Comparison of ENCODE assay signal across 8 cellular contexts in the genomic region with DNA sequence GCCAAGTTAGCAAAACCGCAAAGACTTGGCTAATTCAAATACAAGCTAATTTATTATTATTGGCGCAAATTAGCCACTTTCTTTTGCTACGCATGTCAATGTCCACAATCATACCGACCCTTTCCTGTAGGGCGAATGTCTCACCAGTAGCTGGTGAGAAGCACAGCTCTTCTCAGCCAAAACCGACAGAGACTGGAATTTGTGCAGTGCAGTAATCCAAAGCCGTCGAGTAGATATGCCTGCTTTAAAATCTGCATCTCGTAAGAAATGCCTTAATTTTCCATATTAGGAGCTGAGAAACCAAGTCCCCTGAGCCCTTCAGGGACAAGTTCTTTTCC. TPM values are rescaled to one million over a fixed set of nuclear protein-coding genes. Genes with fewer than 3 reads are reported as not detected.
A peak's percentile ranks its signal among the peaks of the same experiment; 100 is the strongest.
DNase-seq lines count a peak whose midpoint lies in the region; ATAC-seq, FAIRE-seq and TF ChIP-seq lines count a peak whose summit lies in the region.

No MANE protein-coding gene starts in this region.

- TF ChIP-seq POLR2A in HepG2 (IDR thresholded peaks at IDR 0.05; ENCODE audit: insufficient read depth in 1 of 2, low read depth in 2 of 2, low read length in 2 of 2) = no peak

- H3K27me3 ChIP-seq in bronchial epithelial cell (ENCODE audit: control insufficient read depth, insufficient read depth, low read length) (no peaks in the 10 kb centered on the region), HepG2 (ENCODE audit: control insufficient read depth in 1 of 2, insufficient read depth in 2 of 2, low read length in 2 of 2) (no peaks in the 10 kb centered on the region; a peak in 1 of 5 replicates), tibial artery (no peaks in the 10 kb centered on the region)

- DNase-seq in NCI-H2196 (lab: John Stamatoyannopoulos, UW; ENCODE audit: unreplicated experiment) = peak; percentile 32
- no peak for DNase-seq in NCI-H2196 treated with DMSO at 0.1 percent for 48 hours (lab: John Stamatoyannopoulos, UW; ENCODE audit: unreplicated experiment)
- DNase-seq in GOT3 (lab: John Stamatoyannopoulos, UW) = peak; percentile 51
- DNase-seq in NCI-H526 treated with DMSO at 0.1 percent for 48 hours (lab: John Stamatoyannopoulos, UW) = peak; percentile 88
- DNase-seq in bronchial epithelial cell (ENCODE audit: low read depth) = no peak
- DNase-seq in HepG2 (ENCODE audit: low spot score) = no peak
- DNase-seq in tibial artery = no peak
- no peak for DNase-seq in DMS79 treated with DMSO at 0.1 percent for 48 hours (lab: John Stamatoyannopoulos, UW)

- H3K4me1 ChIP-seq in HepG2 (ENCODE audit: insufficient read depth, low read length) (peaks cover 37% of the 10 kb centered on the region), tibial artery (peaks cover 0 to 39% (median 13%) of the 10 kb centered on the region in 4 donors)

- peak overlapping the region; percentile 55 for H2AFZ ChIP-seq in HepG2 (ENCODE audit: low read length)

- H3K4me3 ChIP-seq in bronchial epithelial cell (ENCODE audit: low read depth, low read length) (peak overlapping the region; percentile 91), HepG2 (replicated peaks in 1 of 3; ENCODE audit: insufficient read depth in 1 of 3, low read depth in 2 of 3, low read length in 3 of 3) (peak overlapping the region; percentile 57 to 73 (median 73)), tibial artery (peak overlapping the region; percentile 69 to 81)

- peak; percentile 64 for ATAC-seq in HepG2

- no peak for TF ChIP-seq CTCF in bronchial epithelial cell (IDR thresholded peaks at IDR 0.05; ENCODE audit: insufficient read depth, low read length, severe bottlenecking)
- no peak for TF ChIP-seq CTCF in HepG2 (CRISPR knock-in tag; IDR thresholded peaks at IDR 0.05)
- peak; percentile 13 to 38 for TF ChIP-seq CTCF in tibial artery (IDR thresholded peaks at IDR 0.05)

- H3K9me3 ChIP-seq in HepG2 (ENCODE audit: low read length) (no peaks in the 10 kb centered on the region), tibial artery (no peaks in the 10 kb centered on the region)

- intact Hi-C loops in HepG2 (cut with micrococcal nuclease; ENCODE audit: unreplicated experiment) (loop anchor here (5.0 kb wide), 1 partner anchor 543 kb away; no protein-coding TSS in a partner anchor), tibial artery (cut with DNase I; ENCODE audit: low total_unique reads) (no loop called here)

- BruUV-seq in HepG2 (replicated peaks; lab: Mats Ljungman, UMichigan) = no TSS peak

- peak overlapping the region; percentile 87 for H3K4me2 ChIP-seq in HepG2 (ENCODE audit: low read depth, low read length)

- H3K36me3 ChIP-seq in bronchial epithelial cell (ENCODE audit: control insufficient read depth, insufficient read depth, low read length) (no peaks in the 10 kb centered on the region), HepG2 (replicated peaks in 1 of 2; ENCODE audit: control insufficient read depth in 1 of 2, insufficient read depth in 2 of 2, low read length in 2 of 2) (no peaks in the 10 kb centered on the region), tibial artery (no peaks in the 10 kb centered on the region)

- peak overlapping the region; percentile 75 for H3K9ac ChIP-seq in HepG2 (ENCODE audit: insufficient read depth, low read depth, low read length)

- FAIRE-seq in bronchial epithelial cell (lab: Jason Lieb, UNC) (no peak), HepG2 (lab: Jason Lieb, UNC) (no peak)

- H3K79me2 ChIP-seq in HepG2 (ENCODE audit: insufficient read depth, low read length) = peaks cover 36% of the 10 kb centered on the region

- H3K27ac ChIP-seq in HepG2 (ENCODE audit: extremely low read length, insufficient read depth, low read length) = peak overlapping the region; percentile 89
- peak overlapping the region; percentile 89 to 96 for H3K27ac ChIP-seq in tibial artery

- CTCF ChIA-PET in HepG2 (lab: Yijun Ruan, JAX; ENCODE audit: low intra/inter-chr PET ratio, low total read pairs) = no interaction called here

- TF ChIP-seq RAD21 in HepG2 (CRISPR knock-in tag; IDR thresholded peaks at IDR 0.05) = no peak

- TF ChIP-seq EP300 in HepG2 (IDR thresholded peaks at IDR 0.05; ENCODE audit: low read depth in 2 of 2, low read length in 2 of 2) = no peak
- no peak for TF ChIP-seq EP300 in HepG2 (CRISPR knock-in tag; IDR thresholded peaks at IDR 0.05; ENCODE audit: borderline replicate concordance)

- H4K20me1 ChIP-seq in HepG2 (ENCODE audit: insufficient read depth, low read length) = 0 out of 2 replicates have a peak, but pooled peaks cover 4% of the 10 kb centered on the region

- in situ Hi-C loops in HepG2 (cut with HindIII; ENCODE audit: extremely low pct_ligation_motif_present, low pct_unique_long_range_greater_than_20kb) = no loop called here

- under 1% methylated on average over 9 of the region's 9 CpGs for WGBS in HepG2 (ENCODE audit: low lambda C conversion rate)

- POLR2A ChIA-PET in HepG2 (lab: Yijun Ruan, JAX) = interaction anchor here (0.7 to 2.7 kb wide), 34 partner anchors 9 to 602 kb away, joined by 3 to 111 read pairs (median 6); partner anchors contain the start of genes ADAM10 and MYO1E

TF ChIP-seq in HepG2, 621 proteins besides CTCF, POLR2A, EP300 and RAD21 (continues in another document):
- TF ChIP-seq, protein P1, sequence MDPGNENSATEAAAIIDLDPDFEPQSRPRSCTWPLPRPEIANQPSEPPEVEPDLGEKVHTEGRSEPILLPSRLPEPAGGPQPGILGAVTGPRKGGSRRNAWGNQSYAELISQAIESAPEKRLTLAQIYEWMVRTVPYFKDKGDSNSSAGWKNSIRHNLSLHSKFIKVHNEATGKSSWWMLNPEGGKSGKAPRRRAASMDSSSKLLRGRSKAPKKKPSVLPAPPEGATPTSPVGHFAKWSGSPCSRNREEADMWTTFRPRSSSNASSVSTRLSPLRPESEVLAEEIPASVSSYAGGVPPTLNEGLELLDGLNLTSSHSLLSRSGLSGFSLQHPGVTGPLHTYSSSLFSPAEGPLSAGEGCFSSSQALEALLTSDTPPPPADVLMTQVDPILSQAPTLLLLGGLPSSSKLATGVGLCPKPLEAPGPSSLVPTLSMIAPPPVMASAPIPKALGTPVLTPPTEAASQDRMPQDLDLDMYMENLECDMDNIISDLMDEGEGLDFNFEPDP (CRISPR knock-in tag; conservative IDR thresholded peaks at IDR 0.05) = 0 out of 2 replicates have a peak, but pooled peaks have one; percentile 28
- peak; percentile 40; the same call in 1 of the 2 replicates for TF ChIP-seq SSRP1 (CRISPR knock-in tag; IDR thresholded peaks at IDR 0.05)
- TF ChIP-seq CREB1 (IDR thresholded peaks at IDR 0.05) = no peak
- 0 out of 2 replicates have a peak, but pooled peaks have one; percentile 10 for TF ChIP-seq CREB1 (CRISPR knock-in tag; IDR thresholded peaks at IDR 0.05)
- no peak for TF ChIP-seq NR2C2 (CRISPR knock-in tag; IDR thresholded peaks at IDR 0.05; ENCODE audit: borderline replicate concordance)

RNA-seq across cellular contexts. Expression of gene MINDY2, which starts 0.6 kb away (rescaled TPM):
- total RNA-seq in bronchial epithelial cell (23.0 and 25.0 TPM in 2 replicates), HepG2 (2016; rRNA removed; fragmentation: Illumina TruSeq; extraction: Trizol) (12.6 and 15.6 TPM in 2 replicates)
- 0.97 and 1.0 TPM in 2 replicates for total RNA-seq in HepG2 (2016; cell fraction: cytosol; rRNA removed; fragmentation: Illumina TruSeq; extraction: Trizol; ENCODE audit: low read depth)
- 11.6 and 15.8 TPM in 2 replicates for total RNA-seq in HepG2 (2016; cell fraction: insoluble cytoplasmic fraction; rRNA removed; fragmentation: Illumina TruSeq; extraction: Trizol)
- total RNA-seq in HepG2 (2016; cell fraction: membrane; rRNA removed; fragmentation: Illumina TruSeq; extraction: Trizol) = 4.3 and 4.8 TPM in 2 replicates
- total RNA-seq in HepG2 (2016; cell fraction: nucleus; rRNA removed; fragmentation: Illumina TruSeq; extraction: Trizol) = 7.8 and 9.8 TPM in 2 replicates
- 5.3 and 7.2 TPM in 2 replicates for polyA plus RNA-seq in HepG2 (2011; rRNA removed)
- polyA plus RNA-seq in HepG2 (2011; cell fraction: cytosol; rRNA removed) = 2.7 and 3.6 TPM in 2 replicates
- 4.8 and 5.0 TPM in 2 replicates for polyA plus RNA-seq in HepG2 (2011; cell fraction: nucleus; rRNA removed)
- polyA plus RNA-seq in HepG2 (2012) = 6.3 and 7.5 TPM in 2 replicates
- 0.26 and 0.32 TPM in 2 replicates for polyA plus RNA-seq in HepG2 (2016; cell fraction: cytosol; fragmentation: Illumina TruSeq; extraction: Trizol; ENCODE audit: low read depth)
- polyA plus RNA-seq in HepG2 (2016; cell fraction: insoluble cytoplasmic fraction; fragmentation: Illumina TruSeq; extraction: Trizol; ENCODE audit: low read depth) = 8.7 and 9.9 TPM in 2 replicates
- 0.96 and 1.4 TPM in 2 replicates for polyA plus RNA-seq in HepG2 (2016; cell fraction: membrane; fragmentation: Illumina TruSeq; extraction: Trizol; ENCODE audit: low read depth)
- polyA plus RNA-seq in HepG2 (2016; cell fraction: nucleus; fragmentation: Illumina TruSeq; extraction: Trizol; ENCODE audit: insufficient read depth, low read depth) = 8.1 and 9.1 TPM in 2 replicates
- polyA minus RNA-seq in HepG2 (2011; rRNA and poly(A)+ RNA removed; ENCODE audit: low replicate concordance) = 7.7 and 12.1 TPM in 2 replicates
- 13.5 and 13.7 TPM in 2 replicates for polyA minus RNA-seq in HepG2 (2011; cell fraction: cytosol; rRNA and poly(A)+ RNA removed)
- 12.0 and 13.6 TPM in 2 replicates for polyA minus RNA-seq in HepG2 (2011; cell fraction: nucleus; rRNA and poly(A)+ RNA removed)

RNA-seq across cellular contexts. Expression of gene ADAM10, which starts 21.0 kb away (rescaled TPM):
- total RNA-seq in bronchial epithelial cell (112 and 118 TPM in 2 replicates), HepG2 (2016; rRNA removed; fragmentation: Illumina TruSeq; extraction: Trizol) (86.8 and 125 TPM in 2 replicates)
- total RNA-seq in HepG2 (2016; cell fraction: cytosol; rRNA removed; fragmentation: Illumina TruSeq; extraction: Trizol; ENCODE audit: low read depth) = 14.1 and 22.6 TPM in 2 replicates
- total RNA-seq in HepG2 (2016; cell fraction: insoluble cytoplasmic fraction; rRNA removed; fragmentation: Illumina TruSeq; extraction: Trizol) = 82.6 and 120 TPM in 2 replicates
- 28.6 TPM in 2 replicates for total RNA-seq in HepG2 (2016; cell fraction: membrane; rRNA removed; fragmentation: Illumina TruSeq; extraction: Trizol)
- 136 and 171 TPM in 2 replicates for total RNA-seq in HepG2 (2016; cell fraction: nucleus; rRNA removed; fragmentation: Illumina TruSeq; extraction: Trizol)
- polyA plus RNA-seq in HepG2 (2011; rRNA removed) = 92.7 and 100 TPM in 2 replicates
- polyA plus RNA-seq in HepG2 (2011; cell fraction: cytosol; rRNA removed) = 78.0 and 88.1 TPM in 2 replicates
- 34.5 and 42.9 TPM in 2 replicates for polyA plus RNA-seq in HepG2 (2011; cell fraction: nucleus; rRNA removed)
- 130 and 143 TPM in 2 replicates for polyA plus RNA-seq in HepG2 (2012)
- 3.0 and 3.6 TPM in 2 replicates for polyA plus RNA-seq in HepG2 (2016; cell fraction: cytosol; fragmentation: Illumina TruSeq; extraction: Trizol; ENCODE audit: low read depth)
- 52.9 and 53.5 TPM in 2 replicates for polyA plus RNA-seq in HepG2 (2016; cell fraction: insoluble cytoplasmic fraction; fragmentation: Illumina TruSeq; extraction: Trizol; ENCODE audit: low read depth)
- 6.1 and 9.4 TPM in 2 replicates for polyA plus RNA-seq in HepG2 (2016; cell fraction: membrane; fragmentation: Illumina TruSeq; extraction: Trizol; ENCODE audit: low read depth)
- 79.1 and 82.6 TPM in 2 replicates for polyA plus RNA-seq in HepG2 (2016; cell fraction: nucleus; fragmentation: Illumina TruSeq; extraction: Trizol; ENCODE audit: insufficient read depth, low read depth)
- polyA minus RNA-seq in HepG2 (2011; rRNA and poly(A)+ RNA removed; ENCODE audit: low replicate concordance) = 80.0 and 86.9 TPM in 2 replicates
- polyA minus RNA-seq in HepG2 (2011; cell fraction: cytosol; rRNA and poly(A)+ RNA removed) = 155 and 159 TPM in 2 replicates
- 151 and 153 TPM in 2 replicates for polyA minus RNA-seq in HepG2 (2011; cell fraction: nucleus; rRNA and poly(A)+ RNA removed)

Comparison
In these comparisons a context has a peak if more than half of its experiments do, and no peak if none do; other contexts are left out.
1. DNase-seq: peak in NCI-H2196 (single experiment), GOT3 (single experiment) and NCI-H526 treated with DMSO at 0.1 percent for 48 hours (single experiment); none in NCI-H2196 treated with DMSO at 0.1 percent for 48 hours (single experiment), bronchial epithelial cell (single experiment), HepG2 (single experiment), tibial artery (0 of 2) and DMS79 treated with DMSO at 0.1 percent for 48 hours (single experiment).
2. CTCF ChIP-seq: peak in tibial artery (2 of 2); none in bronchial epithelial cell (single experiment) and HepG2 (single experiment).
3. Peak in every context shown above with its lines, with median percentiles within 50 percentile points of each other: H3K4me3 ChIP-seq.